In the genomic region with DNA sequence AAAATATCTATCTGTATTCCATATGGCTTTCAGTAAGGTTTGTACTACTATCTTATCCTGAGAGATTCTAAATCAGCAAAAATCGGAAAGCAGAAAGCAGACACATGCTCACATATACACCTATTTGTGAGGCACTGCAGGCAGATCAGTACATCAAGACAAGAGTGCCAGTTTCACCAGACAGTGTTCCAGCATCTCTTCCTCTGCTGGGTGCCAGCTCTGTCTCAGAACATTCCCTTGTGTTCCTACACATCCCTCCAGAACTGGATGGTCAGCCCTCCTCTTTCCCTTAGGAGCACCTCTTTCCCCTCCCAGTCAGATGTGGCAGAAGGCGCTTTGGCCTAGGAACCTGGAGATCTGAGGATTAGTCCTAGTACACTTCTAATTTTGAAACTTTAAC, we compare ENCODE assay signal across 13 cellular contexts. TPM values are rescaled to one million over a fixed set of nuclear protein-coding genes. Genes with fewer than 3 reads are reported as not detected.
"Had no signal": no experiment of that assay in that cellular context is flagged by ENCODE, and none has a peak within 500 bp of the region (broad histone marks: within the 10 kb centered on the region; RNA-seq: fewer than 3 reads in every experiment).

No MANE protein-coding gene starts in this region.

- H3K27me3 Mint-ChIP-seq: naive B cell had no signal

- H3K27ac ChIP-seq: foreskin keratinocyte, parathyroid adenoma had no signal

- H3K4me3 Mint-ChIP-seq: activated CD4-positive, alpha-beta memory T cell treated with anti-CD3 and anti-CD28 coated beads, Interleukin-2, amount 10 ng/mL, durations not matched to agents 7 days and 5 days; activated naive CD8-positive, alpha-beta T cell treated with anti-CD3 and anti-CD28 coated beads for 36 hours; naive B cell had no signal

- H3K36me3 Mint-ChIP-seq: activated naive CD8-positive, alpha-beta T cell treated with anti-CD3 and anti-CD28 coated beads for 36 hours; naive B cell had no signal

- H3K36me3 ChIP-seq: tibial nerve had no signal

- H3K27ac Mint-ChIP-seq: activated CD4-positive, alpha-beta memory T cell treated with anti-CD3 and anti-CD28 coated beads, Interleukin-2, amount 10 ng/mL, durations not matched to agents 7 days and 5 days; activated naive CD8-positive, alpha-beta T cell treated with anti-CD3 and anti-CD28 coated beads for 36 hours; naive B cell had no signal

- H3K27me3 ChIP-seq: foreskin keratinocyte, tibial nerve had no signal

- H3K9me3 Mint-ChIP-seq: activated CD4-positive, alpha-beta memory T cell treated with anti-CD3 and anti-CD28 coated beads, Interleukin-2, amount 10 ng/mL, durations not matched to agents 7 days and 5 days; activated naive CD8-positive, alpha-beta T cell treated with anti-CD3 and anti-CD28 coated beads for 36 hours; naive B cell had no signal

- H3K4me3 ChIP-seq: smooth muscle cell, tibial nerve had no signal

- DNase-seq: activated CD4-positive, alpha-beta memory T cell treated with anti-CD3 and anti-CD28 coated beads, Interleukin-2, amount 10 ng/mL, durations not matched to agents 7 days and 5 days; activated gamma-delta T cell; activated naive CD8-positive, alpha-beta T cell treated with anti-CD3 and anti-CD28 coated beads for 36 hours; activated T-cell treated with anti-CD3 and anti-CD28 coated beads, Interleukin-2, amount 50 U/mL, for 48 hours; foreskin keratinocyte; kidney; midbrain; naive B cell; retina; SW 1271 had no signal

- H3K4me1 Mint-ChIP-seq: naive B cell had no signal

- H3K4me1 ChIP-seq: parathyroid adenoma had no signal

RNA-seq across cellular contexts. Expression of a gene that starts 27.7 kb away (rescaled TPM):
- total RNA-seq: activated naive CD8-positive, alpha-beta T cell treated with anti-CD3 and anti-CD28 coated beads for 36 hours had no signal
